ENCODE assay signal across 13 cellular contexts in genomic region chr6:28269492-28269891, GRCh38. TPM values are rescaled to one million over a fixed set of nuclear protein-coding genes. Genes with fewer than 3 reads are reported as not detected.
DNase-seq lines count a peak whose midpoint lies in the region; ATAC-seq, FAIRE-seq and TF ChIP-seq lines count a peak whose summit lies in the region.
"Had no signal": no experiment of that assay in that cellular context is flagged by ENCODE, and none has a peak within 500 bp of the region (broad histone marks: within the 10 kb centered on the region; RNA-seq: fewer than 3 reads in every experiment).

No MANE protein-coding gene starts in this region.

- TF ChIP-seq CTCF in DND-41 (IDR thresholded peaks at IDR 0.05; ENCODE audit: borderline replicate concordance, extremely low read depth, low read length, poor library complexity, severe bottlenecking) (no peak), astrocyte (IDR thresholded peaks at IDR 0.05; ENCODE audit: insufficient read depth, low read depth, low read length) (no peak), HepG2 (CRISPR knock-in tag; IDR thresholded peaks at IDR 0.05) (no peak), Caco-2 (IDR thresholded peaks at IDR 0.05; ENCODE audit: insufficient read depth in 1 of 2, low read depth in 1 of 2, low read length in 1 of 2, severe bottlenecking in 1 of 2, unreplicated experiment in 1 of 2) (no peak)

- no peak overlapping the region for H3K4me3 Mint-ChIP-seq in astrocyte (ENCODE audit: unreplicated experiment)
- H3K4me3 Mint-ChIP-seq in Caco-2 (ENCODE audit: unreplicated experiment) = no peak overlapping the region
- H3K4me3 Mint-ChIP-seq in naive thymus-derived CD4-positive, alpha-beta T cell = no peak overlapping the region

- H3K27me3 ChIP-seq in DND-41 (ENCODE audit: insufficient read depth, low read length, poor library complexity) = no peaks in the 10 kb centered on the region
- no peaks in the 10 kb centered on the region for H3K27me3 ChIP-seq in HUES6 (ENCODE audit: control insufficient read depth, insufficient read depth, low read length)
- no peaks in the 10 kb centered on the region for H3K27me3 ChIP-seq in astrocyte (ENCODE audit: insufficient read depth, low read length)
- no peaks in the 10 kb centered on the region for H3K27me3 ChIP-seq in HepG2 (ENCODE audit: control insufficient read depth in 1 of 2, insufficient read depth in 2 of 2, low read length in 2 of 2)
- no peaks in the 10 kb centered on the region for H3K27me3 ChIP-seq in Caco-2 (replicated peaks; ENCODE audit: control insufficient read depth, insufficient read depth, low read length)
- H3K27me3 ChIP-seq in naive thymus-derived CD4-positive, alpha-beta T cell (ENCODE audit: control insufficient read depth in 2 of 2, insufficient read depth in 2 of 2, low read length in 2 of 2) = no peaks in the 10 kb centered on the region
- H3K27me3 ChIP-seq: gastrocnemius medialis had no signal

- BruUV-seq in HepG2 (replicated peaks; lab: Mats Ljungman, UMichigan) = no TSS peak
- BruUV-seq in Caco-2 (replicated peaks; lab: Mats Ljungman, UMichigan) = no TSS peak

- intact Hi-C loops in HepG2 (cut with micrococcal nuclease; ENCODE audit: unreplicated experiment) (loop anchor here (5.0 kb wide), 1 partner anchor 53 kb away; no protein-coding TSS in a partner anchor), Caco-2 (cut with micrococcal nuclease; ENCODE audit: unreplicated experiment) (no loop called here)
- intact Hi-C loops in naive thymus-derived CD4-positive, alpha-beta T cell (cut with micrococcal nuclease) = loop anchor here in 1 of 2 donors (5.0 kb wide), 2 partner anchors 173 to 318 kb away; partner anchors contain the start of gene ZSCAN23

- H3K4me2 ChIP-seq in DND-41 (ENCODE audit: insufficient read depth, low read length) = 0 out of 2 replicates have a peak overlapping the region, but pooled peaks have one; percentile 23
- peak overlapping the region; percentile 32 for H3K4me2 ChIP-seq in astrocyte (ENCODE audit: low read length)
- H3K4me2 ChIP-seq in HepG2 (ENCODE audit: low read depth, low read length) = no peak overlapping the region

- in situ Hi-C loops in HepG2 (cut with HindIII; ENCODE audit: extremely low pct_ligation_motif_present, low pct_unique_long_range_greater_than_20kb) = no loop called here

- CTCF ChIA-PET in HepG2 (lab: Yijun Ruan, JAX; ENCODE audit: low intra/inter-chr PET ratio, low total read pairs) (no interaction called here), Caco-2 (lab: Charles Lee) (no interaction called here)
- CTCF ChIA-PET in naive thymus-derived CD4-positive, alpha-beta T cell (lab: Charles Lee) = no interaction called here

- peak; percentile 17 for FAIRE-seq in astrocyte (lab: Jason Lieb, UNC)
- FAIRE-seq in HepG2 (lab: Jason Lieb, UNC) = no peak
- FAIRE-seq: GM12878 had no signal

- TF ChIP-seq POLR2A in HepG2 (IDR thresholded peaks at IDR 0.05; ENCODE audit: insufficient read depth in 1 of 2, low read depth in 2 of 2, low read length in 2 of 2) = no peak

- DNase-seq in DND-41 = no peak
- DNase-seq in astrocyte (ENCODE audit: low read depth) = peak; percentile 90
- DNase-seq in HepG2 (ENCODE audit: low spot score) = no peak
- no peak for DNase-seq in NCI-H446 (lab: John Stamatoyannopoulos, UW)
- DNase-seq in Caco-2 = no peak
- no peak for DNase-seq in naive thymus-derived CD4-positive, alpha-beta T cell
- DNase-seq: gastrocnemius medialis, GOT3, KG1, Right ventricle myocardium superior had no signal

- peaks cover 32% of the 10 kb centered on the region for H3K4me1 ChIP-seq in DND-41 (ENCODE audit: insufficient read depth, low read length)
- 0 out of 2 replicates have a peak, but pooled peaks cover 3% of the 10 kb centered on the region for H3K4me1 ChIP-seq in HUES6 (ENCODE audit: control insufficient read depth, insufficient read depth, low read length)
- peaks cover 4% of the 10 kb centered on the region for H3K4me1 ChIP-seq in astrocyte (ENCODE audit: insufficient read depth, low read length)
- H3K4me1 ChIP-seq in HepG2 (ENCODE audit: insufficient read depth, low read length) = peaks cover 26% of the 10 kb centered on the region
- peaks cover 11% of the 10 kb centered on the region for H3K4me1 ChIP-seq in Caco-2
- H3K4me1 ChIP-seq in naive thymus-derived CD4-positive, alpha-beta T cell (ENCODE audit: control insufficient read depth in 2 of 2, insufficient read depth in 2 of 2, low read length in 2 of 2) = peaks cover 0 to 20% of the 10 kb centered on the region in 2 donors

- H3K27me3 Mint-ChIP-seq in astrocyte (ENCODE audit: low read depth, unreplicated experiment) (no peaks in the 10 kb centered on the region), Caco-2 (ENCODE audit: insufficient read depth, unreplicated experiment) (no peaks in the 10 kb centered on the region)
- H3K27me3 Mint-ChIP-seq in naive thymus-derived CD4-positive, alpha-beta T cell = no peaks in the 10 kb centered on the region

- no peak for TF ChIP-seq EP300 in HepG2 (IDR thresholded peaks at IDR 0.05; ENCODE audit: low read depth in 2 of 2, low read length in 2 of 2)
- no peak for TF ChIP-seq EP300 in HepG2 (CRISPR knock-in tag; IDR thresholded peaks at IDR 0.05; ENCODE audit: borderline replicate concordance)

- no peak overlapping the region for H2AFZ ChIP-seq in DND-41 (ENCODE audit: low read depth, low read length)
- H2AFZ ChIP-seq in astrocyte (ENCODE audit: low read depth, low read length) = no peak overlapping the region
- no peak overlapping the region for H2AFZ ChIP-seq in HepG2 (ENCODE audit: low read length)

- peaks cover 28% of the 10 kb centered on the region for H3K79me2 ChIP-seq in DND-41 (ENCODE audit: insufficient read depth, low read length)
- H3K79me2 ChIP-seq in astrocyte (ENCODE audit: insufficient read depth, low read length) = peaks cover 30% of the 10 kb centered on the region
- peaks cover 19% of the 10 kb centered on the region for H3K79me2 ChIP-seq in HepG2 (ENCODE audit: insufficient read depth, low read length)

- H3K4me1 Mint-ChIP-seq in astrocyte (ENCODE audit: low read depth, unreplicated experiment) (peaks cover 5% of the 10 kb centered on the region), Caco-2 (ENCODE audit: low read depth, unreplicated experiment) (no peaks in the 10 kb centered on the region)
- H3K4me1 Mint-ChIP-seq in naive thymus-derived CD4-positive, alpha-beta T cell = peaks cover 6 to 30% (median 18%) of the 10 kb centered on the region in 7 donors

- ATAC-seq in DND-41 (ENCODE audit: insufficient read depth, low read depth) (no peak), HepG2 (no peak), HG03460 (IDR thresholded peaks at IDR 0.05; ENCODE audit: unreplicated experiment) (no peak)
- ATAC-seq in naive thymus-derived CD4-positive, alpha-beta T cell = no peak
- ATAC-seq: gastrocnemius medialis, GM12878 had no signal

- TF ChIP-seq RAD21 in HepG2 (CRISPR knock-in tag; IDR thresholded peaks at IDR 0.05) = no peak

- H3K36me3 Mint-ChIP-seq in astrocyte (ENCODE audit: low read depth, unreplicated experiment) (peaks cover 15% of the 10 kb centered on the region), Caco-2 (ENCODE audit: insufficient read depth, unreplicated experiment) (no peaks in the 10 kb centered on the region)
- peaks cover 8 to 37% (median 32%) of the 10 kb centered on the region in 5 donors for H3K36me3 Mint-ChIP-seq in naive thymus-derived CD4-positive, alpha-beta T cell

- H4K20me1 ChIP-seq in DND-41 (ENCODE audit: insufficient read depth, low read length) = no peaks in the 10 kb centered on the region
- no peaks in the 10 kb centered on the region for H4K20me1 ChIP-seq in astrocyte (ENCODE audit: insufficient read depth, low read length)
- H4K20me1 ChIP-seq in HepG2 (ENCODE audit: insufficient read depth, low read length) = no peaks in the 10 kb centered on the region

- H3K4me3 ChIP-seq in DND-41 (ENCODE audit: low read depth in 1 of 2, low read length in 2 of 2) (no peak overlapping the region), HUES6 (ENCODE audit: low read depth, low read length) (no peak overlapping the region), astrocyte (ENCODE audit: insufficient read depth, low read depth, low read length) (no peak overlapping the region), HepG2 (replicated peaks in 1 of 3; ENCODE audit: insufficient read depth in 1 of 3, low read depth in 2 of 3, low read length in 3 of 3) (no peak overlapping the region), Caco-2 (ENCODE audit: low read depth, low read length) (no peak overlapping the region)
- H3K4me3 ChIP-seq in naive thymus-derived CD4-positive, alpha-beta T cell (ENCODE audit: low read length) = no peak overlapping the region
- H3K4me3 ChIP-seq: gastrocnemius medialis, GM12878 had no signal

- peak overlapping the region; percentile 92 for H3K27ac Mint-ChIP-seq in astrocyte (ENCODE audit: unreplicated experiment)
- no peak overlapping the region for H3K27ac Mint-ChIP-seq in Caco-2 (ENCODE audit: unreplicated experiment)
- H3K27ac Mint-ChIP-seq in naive thymus-derived CD4-positive, alpha-beta T cell = no peak overlapping the region

- H3K36me3 ChIP-seq in DND-41 (ENCODE audit: insufficient read depth, low read length) = peaks cover 27% of the 10 kb centered on the region
- H3K36me3 ChIP-seq in HUES6 (ENCODE audit: control insufficient read depth, insufficient read depth, low read length) = peaks cover 26% of the 10 kb centered on the region
- H3K36me3 ChIP-seq in astrocyte (ENCODE audit: insufficient read depth, low read length) = peaks cover 5% of the 10 kb centered on the region
- peaks cover 7 to 29% of the 10 kb centered on the region in 2 experiments for H3K36me3 ChIP-seq in HepG2 (replicated peaks in 1 of 2; ENCODE audit: control insufficient read depth in 1 of 2, insufficient read depth in 2 of 2, low read length in 2 of 2)
- no peaks in the 10 kb centered on the region; the same call in 1 of the 2 replicates for H3K36me3 ChIP-seq in Caco-2 (ENCODE audit: control insufficient read depth, insufficient read depth, low read length)
- H3K36me3 ChIP-seq in naive thymus-derived CD4-positive, alpha-beta T cell (ENCODE audit: control insufficient read depth in 2 of 3, insufficient read depth in 3 of 3, low read length in 3 of 3) = peaks cover 4 to 33% (median 10%) of the 10 kb centered on the region in 3 experiments

- no peaks in the 10 kb centered on the region for H3K9me3 Mint-ChIP-seq in astrocyte (ENCODE audit: unreplicated experiment)
- H3K9me3 Mint-ChIP-seq in Caco-2 (ENCODE audit: unreplicated experiment) = no peaks in the 10 kb centered on the region
- no peaks in the 10 kb centered on the region for H3K9me3 Mint-ChIP-seq in naive thymus-derived CD4-positive, alpha-beta T cell

- no peak overlapping the region for H3K9ac ChIP-seq in DND-41 (ENCODE audit: low read depth, low read length)
- peak overlapping the region; percentile 8 for H3K9ac ChIP-seq in HUES6 (ENCODE audit: low read length)
- no peak overlapping the region for H3K9ac ChIP-seq in astrocyte (ENCODE audit: low read length)
- no peak overlapping the region for H3K9ac ChIP-seq in HepG2 (ENCODE audit: insufficient read depth, low read depth, low read length)

- H3K9me3 ChIP-seq in DND-41 (ENCODE audit: insufficient read depth, low read length, severe bottlenecking) (no peaks in the 10 kb centered on the region), HUES6 (ENCODE audit: control insufficient read depth, insufficient read depth, low read depth, low read length) (no peaks in the 10 kb centered on the region), astrocyte (ENCODE audit: insufficient read depth, low read depth, low read length) (no peaks in the 10 kb centered on the region), HepG2 (ENCODE audit: low read length) (no peaks in the 10 kb centered on the region), Caco-2 (no peaks in the 10 kb centered on the region)
- H3K9me3 ChIP-seq in naive thymus-derived CD4-positive, alpha-beta T cell (ENCODE audit: control insufficient read depth in 2 of 3, low read length in 3 of 3) = no peaks in the 10 kb centered on the region
- H3K9me3 ChIP-seq: gastrocnemius medialis had no signal

- no peak overlapping the region for H3K27ac ChIP-seq in DND-41 (ENCODE audit: low read length)
- H3K27ac ChIP-seq in HUES6 (ENCODE audit: low read depth, low read length) = no peak overlapping the region
- peak overlapping the region; percentile 69 for H3K27ac ChIP-seq in astrocyte (ENCODE audit: low read depth, low read length)
- H3K27ac ChIP-seq in HepG2 (ENCODE audit: extremely low read length, insufficient read depth, low read length) = no peak overlapping the region
- no peak overlapping the region for H3K27ac ChIP-seq in naive thymus-derived CD4-positive, alpha-beta T cell (ENCODE audit: low read depth, low read length)
- H3K27ac ChIP-seq: gastrocnemius medialis had no signal

- POLR2A ChIA-PET in HepG2 (lab: Yijun Ruan, JAX) (interaction anchor here (1.1 kb wide), 1 partner anchor 17 kb away, joined by 4 read pairs; the partner anchor contains the start of gene ZKSCAN4), Caco-2 (lab: Charles Lee) (no interaction called here)
- POLR2A ChIA-PET in naive thymus-derived CD4-positive, alpha-beta T cell (lab: Charles Lee) = interaction anchor here (4.0 kb wide), 1 partner anchor 17 kb away, joined by 86 read pairs; the partner anchor contains the start of gene ZKSCAN4

RNA-seq across cellular contexts. Expression of gene ZSCAN26, which starts 2.5 kb away (rescaled TPM):
- 12.0 and 15.9 TPM in 2 replicates for total RNA-seq in astrocyte
- 15.6 and 18.5 TPM in 2 replicates for total RNA-seq in HepG2 (2016; rRNA removed; fragmentation: Illumina TruSeq; extraction: Trizol)
- total RNA-seq in HepG2 (2016; cell fraction: cytosol; rRNA removed; fragmentation: Illumina TruSeq; extraction: Trizol; ENCODE audit: low read depth) = 7.2 and 8.7 TPM in 2 replicates
- 15.7 and 18.1 TPM in 2 replicates for total RNA-seq in HepG2 (2016; cell fraction: insoluble cytoplasmic fraction; rRNA removed; fragmentation: Illumina TruSeq; extraction: Trizol)
- total RNA-seq in HepG2 (2016; cell fraction: membrane; rRNA removed; fragmentation: Illumina TruSeq; extraction: Trizol) = 10.3 and 13.0 TPM in 2 replicates
- total RNA-seq in HepG2 (2016; cell fraction: nucleus; rRNA removed; fragmentation: Illumina TruSeq; extraction: Trizol) = 15.2 and 17.4 TPM in 2 replicates
- polyA plus RNA-seq in HepG2 (2011; rRNA removed) = 12.0 and 13.4 TPM in 2 replicates
- polyA plus RNA-seq in HepG2 (2011; cell fraction: cytosol; rRNA removed) = 4.9 and 6.6 TPM in 2 replicates
- polyA plus RNA-seq in HepG2 (2011; cell fraction: nucleus; rRNA removed) = 22.8 and 33.1 TPM in 2 replicates
- 10.5 and 11.0 TPM in 2 replicates for polyA plus RNA-seq in HepG2 (2012)
- polyA plus RNA-seq in HepG2 (2016; cell fraction: cytosol; fragmentation: Illumina TruSeq; extraction: Trizol; ENCODE audit: low read depth) = 1.5 and 1.9 TPM in 2 replicates
- 12.7 and 14.4 TPM in 2 replicates for polyA plus RNA-seq in HepG2 (2016; cell fraction: insoluble cytoplasmic fraction; fragmentation: Illumina TruSeq; extraction: Trizol; ENCODE audit: low read depth)
- 3.2 and 3.7 TPM in 2 replicates for polyA plus RNA-seq in HepG2 (2016; cell fraction: membrane; fragmentation: Illumina TruSeq; extraction: Trizol; ENCODE audit: low read depth)
- polyA plus RNA-seq in HepG2 (2016; cell fraction: nucleus; fragmentation: Illumina TruSeq; extraction: Trizol; ENCODE audit: insufficient read depth, low read depth) = 22.0 and 24.8 TPM in 2 replicates
- 6.9 and 9.7 TPM in 2 replicates for polyA minus RNA-seq in HepG2 (2011; rRNA and poly(A)+ RNA removed; ENCODE audit: low replicate concordance)
- 4.6 TPM in 2 replicates for polyA minus RNA-seq in HepG2 (2011; cell fraction: cytosol; rRNA and poly(A)+ RNA removed)
- 28.1 and 38.9 TPM in 2 replicates for polyA minus RNA-seq in HepG2 (2011; cell fraction: nucleus; rRNA and poly(A)+ RNA removed)
- 7.2 and 7.8 TPM in 2 replicates for total RNA-seq in Caco-2 (2022)
- total RNA-seq in naive thymus-derived CD4-positive, alpha-beta T cell = 10 to 100 TPM in 4 of 5 experiments, 1 to 10 TPM in 1; 8.0 to 27.8 (median 12.5) TPM
- 10 to 100 TPM; 15.5 to 19.1 TPM for polyA plus RNA-seq in naive thymus-derived CD4-positive, alpha-beta T cell

RNA-seq across cellular contexts. Expression of gene NKAPL, which starts 10.4 kb away (rescaled TPM):
- total RNA-seq in astrocyte (not detected in 2 replicates), HepG2 (2016; rRNA removed; fragmentation: Illumina TruSeq; extraction: Trizol) (not detected in 2 replicates), Caco-2 (2022) (not detected in 2 replicates)
- not detected in 2 replicates for total RNA-seq in HepG2 (2016; cell fraction: cytosol; rRNA removed; fragmentation: Illumina TruSeq; extraction: Trizol; ENCODE audit: low read depth)
- not detected in 2 replicates for total RNA-seq in HepG2 (2016; cell fraction: insoluble cytoplasmic fraction; rRNA removed; fragmentation: Illumina TruSeq; extraction: Trizol)
- not detected in 2 replicates for total RNA-seq in HepG2 (2016; cell fraction: membrane; rRNA removed; fragmentation: Illumina TruSeq; extraction: Trizol)
- total RNA-seq in HepG2 (2016; cell fraction: nucleus; rRNA removed; fragmentation: Illumina TruSeq; extraction: Trizol) = 0.31 TPM in 1 of 2 replicates, not detected in the other
- not detected in 2 replicates for polyA plus RNA-seq in HepG2 (2011; rRNA removed)
- polyA plus RNA-seq in HepG2 (2011; cell fraction: cytosol; rRNA removed) = not detected in 2 replicates
- polyA plus RNA-seq in HepG2 (2011; cell fraction: nucleus; rRNA removed) = not detected in 2 replicates
- polyA plus RNA-seq in HepG2 (2012) = not detected in 2 replicates
- not detected in 2 replicates for polyA plus RNA-seq in HepG2 (2016; cell fraction: cytosol; fragmentation: Illumina TruSeq; extraction: Trizol; ENCODE audit: low read depth)
- not detected in 2 replicates for polyA plus RNA-seq in HepG2 (2016; cell fraction: insoluble cytoplasmic fraction; fragmentation: Illumina TruSeq; extraction: Trizol; ENCODE audit: low read depth)
- polyA plus RNA-seq in HepG2 (2016; cell fraction: membrane; fragmentation: Illumina TruSeq; extraction: Trizol; ENCODE audit: low read depth) = not detected in 2 replicates
- polyA plus RNA-seq in HepG2 (2016; cell fraction: nucleus; fragmentation: Illumina TruSeq; extraction: Trizol; ENCODE audit: insufficient read depth, low read depth) = not detected in 2 replicates
- not detected in 2 replicates for polyA minus RNA-seq in HepG2 (2011; rRNA and poly(A)+ RNA removed; ENCODE audit: low replicate concordance)
- not detected in 2 replicates for polyA minus RNA-seq in HepG2 (2011; cell fraction: cytosol; rRNA and poly(A)+ RNA removed)
- not detected in 2 replicates for polyA minus RNA-seq in HepG2 (2011; cell fraction: nucleus; rRNA and poly(A)+ RNA removed)
- under 1 TPM in 4 of 5 experiments, not detected in 1; 0.12 to 0.30 (median 0.25) TPM for total RNA-seq in naive thymus-derived CD4-positive, alpha-beta T cell
- under 1 TPM; 0.12 to 0.21 TPM for polyA plus RNA-seq in naive thymus-derived CD4-positive, alpha-beta T cell

RNA-seq across cellular contexts. Expression of gene PGBD1, which starts 11.9 kb away (rescaled TPM):
- total RNA-seq in astrocyte (7.9 and 8.1 TPM in 2 replicates), HepG2 (2016; rRNA removed; fragmentation: Illumina TruSeq; extraction: Trizol) (6.9 and 8.5 TPM in 2 replicates), Caco-2 (2022) (3.6 and 3.8 TPM in 2 replicates)
- total RNA-seq in HepG2 (2016; cell fraction: cytosol; rRNA removed; fragmentation: Illumina TruSeq; extraction: Trizol; ENCODE audit: low read depth) = 1.3 and 1.9 TPM in 2 replicates
- 7.2 and 8.1 TPM in 2 replicates for total RNA-seq in HepG2 (2016; cell fraction: insoluble cytoplasmic fraction; rRNA removed; fragmentation: Illumina TruSeq; extraction: Trizol)
- 3.5 and 4.3 TPM in 2 replicates for total RNA-seq in HepG2 (2016; cell fraction: membrane; rRNA removed; fragmentation: Illumina TruSeq; extraction: Trizol)
- 6.9 and 7.1 TPM in 2 replicates for total RNA-seq in HepG2 (2016; cell fraction: nucleus; rRNA removed; fragmentation: Illumina TruSeq; extraction: Trizol)
- polyA plus RNA-seq in HepG2 (2011; rRNA removed) = 3.6 and 4.3 TPM in 2 replicates
- 1.8 and 2.8 TPM in 2 replicates for polyA plus RNA-seq in HepG2 (2011; cell fraction: cytosol; rRNA removed)
- polyA plus RNA-seq in HepG2 (2011; cell fraction: nucleus; rRNA removed) = 4.7 and 6.6 TPM in 2 replicates
- polyA plus RNA-seq in HepG2 (2012) = 3.9 and 4.6 TPM in 2 replicates
- polyA plus RNA-seq in HepG2 (2016; cell fraction: cytosol; fragmentation: Illumina TruSeq; extraction: Trizol; ENCODE audit: low read depth) = 1.0 and 1.2 TPM in 2 replicates
- 5.7 and 6.1 TPM in 2 replicates for polyA plus RNA-seq in HepG2 (2016; cell fraction: insoluble cytoplasmic fraction; fragmentation: Illumina TruSeq; extraction: Trizol; ENCODE audit: low read depth)
- polyA plus RNA-seq in HepG2 (2016; cell fraction: membrane; fragmentation: Illumina TruSeq; extraction: Trizol; ENCODE audit: low read depth) = 2.3 and 2.4 TPM in 2 replicates
- 10.1 and 10.5 TPM in 2 replicates for polyA plus RNA-seq in HepG2 (2016; cell fraction: nucleus; fragmentation: Illumina TruSeq; extraction: Trizol; ENCODE audit: insufficient read depth, low read depth)
- polyA minus RNA-seq in HepG2 (2011; rRNA and poly(A)+ RNA removed; ENCODE audit: low replicate concordance) = 2.1 and 5.3 TPM in 2 replicates
- polyA minus RNA-seq in HepG2 (2011; cell fraction: cytosol; rRNA and poly(A)+ RNA removed) = 1.4 and 2.2 TPM in 2 replicates
- 6.2 and 8.1 TPM in 2 replicates for polyA minus RNA-seq in HepG2 (2011; cell fraction: nucleus; rRNA and poly(A)+ RNA removed)
- 1 to 10 TPM; 1.1 to 1.7 (median 1.2) TPM for total RNA-seq in naive thymus-derived CD4-positive, alpha-beta T cell
- under 1 TPM; 0.60 to 0.89 TPM for polyA plus RNA-seq in naive thymus-derived CD4-positive, alpha-beta T cell

RNA-seq across cellular contexts. Expression of gene ZKSCAN4, which starts 17.4 kb away (rescaled TPM):
- 3.9 TPM in 2 replicates for total RNA-seq in astrocyte
- total RNA-seq in HepG2 (2016; rRNA removed; fragmentation: Illumina TruSeq; extraction: Trizol) = 7.8 and 10.2 TPM in 2 replicates
- 1.4 and 1.6 TPM in 2 replicates for total RNA-seq in HepG2 (2016; cell fraction: cytosol; rRNA removed; fragmentation: Illumina TruSeq; extraction: Trizol; ENCODE audit: low read depth)
- 7.5 and 9.4 TPM in 2 replicates for total RNA-seq in HepG2 (2016; cell fraction: insoluble cytoplasmic fraction; rRNA removed; fragmentation: Illumina TruSeq; extraction: Trizol)
- 3.7 and 5.5 TPM in 2 replicates for total RNA-seq in HepG2 (2016; cell fraction: membrane; rRNA removed; fragmentation: Illumina TruSeq; extraction: Trizol)
- total RNA-seq in HepG2 (2016; cell fraction: nucleus; rRNA removed; fragmentation: Illumina TruSeq; extraction: Trizol) = 6.4 and 6.9 TPM in 2 replicates
- 2.9 and 3.4 TPM in 2 replicates for polyA plus RNA-seq in HepG2 (2011; rRNA removed)
- 2.1 and 2.6 TPM in 2 replicates for polyA plus RNA-seq in HepG2 (2011; cell fraction: cytosol; rRNA removed)
- polyA plus RNA-seq in HepG2 (2011; cell fraction: nucleus; rRNA removed) = 3.2 and 3.7 TPM in 2 replicates
- polyA plus RNA-seq in HepG2 (2012) = 4.0 and 4.1 TPM in 2 replicates
- 0.36 and 0.46 TPM in 2 replicates for polyA plus RNA-seq in HepG2 (2016; cell fraction: cytosol; fragmentation: Illumina TruSeq; extraction: Trizol; ENCODE audit: low read depth)
- 5.8 and 6.2 TPM in 2 replicates for polyA plus RNA-seq in HepG2 (2016; cell fraction: insoluble cytoplasmic fraction; fragmentation: Illumina TruSeq; extraction: Trizol; ENCODE audit: low read depth)
- 1.1 TPM in 2 replicates for polyA plus RNA-seq in HepG2 (2016; cell fraction: membrane; fragmentation: Illumina TruSeq; extraction: Trizol; ENCODE audit: low read depth)
- 10.0 and 10.9 TPM in 2 replicates for polyA plus RNA-seq in HepG2 (2016; cell fraction: nucleus; fragmentation: Illumina TruSeq; extraction: Trizol; ENCODE audit: insufficient read depth, low read depth)
- 2.8 and 4.2 TPM in 2 replicates for polyA minus RNA-seq in HepG2 (2011; rRNA and poly(A)+ RNA removed; ENCODE audit: low replicate concordance)
- 2.3 and 3.3 TPM in 2 replicates for polyA minus RNA-seq in HepG2 (2011; cell fraction: cytosol; rRNA and poly(A)+ RNA removed)
- polyA minus RNA-seq in HepG2 (2011; cell fraction: nucleus; rRNA and poly(A)+ RNA removed) = 4.1 and 6.6 TPM in 2 replicates
- 5.0 and 5.5 TPM in 2 replicates for total RNA-seq in Caco-2 (2022)
- total RNA-seq in naive thymus-derived CD4-positive, alpha-beta T cell = 10 to 100 TPM in 2 of 5 experiments, 1 to 10 TPM in 3; 2.8 to 11.8 (median 8.7) TPM
- 1 to 10 TPM; 6.6 to 8.2 TPM for polyA plus RNA-seq in naive thymus-derived CD4-positive, alpha-beta T cell

RNA-seq across cellular contexts. Expression of gene ZSCAN9, which starts 44.4 kb away (rescaled TPM):
- total RNA-seq in astrocyte (14.7 and 16.9 TPM in 2 replicates), HepG2 (2016; rRNA removed; fragmentation: Illumina TruSeq; extraction: Trizol) (17.2 and 17.8 TPM in 2 replicates), Caco-2 (2022) (13.7 and 13.9 TPM in 2 replicates)
- 7.2 and 8.1 TPM in 2 replicates for total RNA-seq in HepG2 (2016; cell fraction: cytosol; rRNA removed; fragmentation: Illumina TruSeq; extraction: Trizol; ENCODE audit: low read depth)
- total RNA-seq in HepG2 (2016; cell fraction: insoluble cytoplasmic fraction; rRNA removed; fragmentation: Illumina TruSeq; extraction: Trizol) = 16.5 and 18.3 TPM in 2 replicates
- 11.7 and 14.0 TPM in 2 replicates for total RNA-seq in HepG2 (2016; cell fraction: membrane; rRNA removed; fragmentation: Illumina TruSeq; extraction: Trizol)
- total RNA-seq in HepG2 (2016; cell fraction: nucleus; rRNA removed; fragmentation: Illumina TruSeq; extraction: Trizol) = 17.5 and 19.6 TPM in 2 replicates
- polyA plus RNA-seq in HepG2 (2011; rRNA removed) = 14.6 and 16.3 TPM in 2 replicates
- 7.0 and 11.8 TPM in 2 replicates for polyA plus RNA-seq in HepG2 (2011; cell fraction: cytosol; rRNA removed)
- 15.9 and 27.8 TPM in 2 replicates for polyA plus RNA-seq in HepG2 (2011; cell fraction: nucleus; rRNA removed)
- polyA plus RNA-seq in HepG2 (2012) = 9.5 and 12.1 TPM in 2 replicates
- polyA plus RNA-seq in HepG2 (2016; cell fraction: cytosol; fragmentation: Illumina TruSeq; extraction: Trizol; ENCODE audit: low read depth) = 1.2 and 1.4 TPM in 2 replicates
- 13.3 and 14.6 TPM in 2 replicates for polyA plus RNA-seq in HepG2 (2016; cell fraction: insoluble cytoplasmic fraction; fragmentation: Illumina TruSeq; extraction: Trizol; ENCODE audit: low read depth)
- 2.7 and 3.2 TPM in 2 replicates for polyA plus RNA-seq in HepG2 (2016; cell fraction: membrane; fragmentation: Illumina TruSeq; extraction: Trizol; ENCODE audit: low read depth)
- 23.9 and 28.2 TPM in 2 replicates for polyA plus RNA-seq in HepG2 (2016; cell fraction: nucleus; fragmentation: Illumina TruSeq; extraction: Trizol; ENCODE audit: insufficient read depth, low read depth)
- 12.1 and 12.9 TPM in 2 replicates for polyA minus RNA-seq in HepG2 (2011; rRNA and poly(A)+ RNA removed; ENCODE audit: low replicate concordance)
- 6.7 and 7.1 TPM in 2 replicates for polyA minus RNA-seq in HepG2 (2011; cell fraction: cytosol; rRNA and poly(A)+ RNA removed)
- polyA minus RNA-seq in HepG2 (2011; cell fraction: nucleus; rRNA and poly(A)+ RNA removed) = 40.9 and 49.9 TPM in 2 replicates
- total RNA-seq in naive thymus-derived CD4-positive, alpha-beta T cell = 1 to 10 TPM in 2 of 5 experiments, under 1 TPM in 3; 0.59 to 5.2 (median 0.84) TPM
- polyA plus RNA-seq in naive thymus-derived CD4-positive, alpha-beta T cell = 1 to 10 TPM in 1 of 2 donors, not detected in 1; 1.6 TPM
